In the genomic region with DNA sequence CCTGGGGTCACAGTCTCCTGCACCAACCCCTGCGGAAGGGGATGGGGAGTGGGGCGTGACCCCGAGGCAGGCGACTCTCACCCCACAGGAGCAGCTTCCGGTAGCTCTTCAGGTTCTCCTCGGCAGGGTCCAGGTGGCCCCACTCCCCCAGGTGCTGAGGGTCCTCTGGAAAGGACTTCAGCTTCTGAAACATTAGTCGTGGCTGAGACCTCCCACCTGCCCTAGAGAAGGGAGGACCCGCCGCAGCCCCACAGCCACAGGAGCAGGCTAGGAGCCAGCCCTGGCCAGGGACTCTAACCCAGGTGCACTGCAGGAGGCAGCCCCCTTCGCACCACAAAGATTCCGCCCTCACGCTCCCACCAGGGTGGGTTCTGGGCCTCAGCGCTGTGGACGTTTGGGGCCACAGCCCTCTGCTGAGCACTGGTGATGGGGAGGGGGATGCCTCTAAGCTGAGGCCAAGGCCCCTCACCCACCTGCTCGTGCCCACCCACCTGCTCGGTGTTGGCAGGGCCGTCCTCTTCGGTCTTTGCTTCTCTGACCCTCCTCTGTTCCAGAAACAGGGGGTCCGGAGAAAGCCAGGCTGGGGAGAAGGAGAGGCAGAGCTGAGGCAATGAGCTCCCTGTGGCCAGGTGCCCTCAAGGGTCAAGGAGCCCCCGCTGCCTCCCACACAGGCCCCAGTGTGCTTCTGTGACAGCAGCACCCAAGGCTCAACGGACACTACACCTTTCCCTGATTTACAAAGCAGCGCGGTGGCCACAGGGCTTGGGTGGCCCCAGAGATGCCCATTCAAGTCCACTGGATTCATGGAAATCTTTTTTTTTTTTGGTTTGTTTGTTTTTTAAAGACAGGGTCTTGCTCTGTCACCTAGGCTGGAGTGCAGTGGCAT, we compare ENCODE assay signal across 35 cellular contexts. TPM values are rescaled to one million over a fixed set of nuclear protein-coding genes. Genes with fewer than 3 reads are reported as not detected.
"Had no signal": no experiment of that assay in that cellular context is flagged by ENCODE, and none has a peak within 500 bp of the region (broad histone marks: within the 10 kb centered on the region; RNA-seq: fewer than 3 reads in every experiment).

No MANE protein-coding gene starts in this region.

- H3K27ac ChIP-seq: ascending aorta, breast epithelium, cardiac muscle cell, coronary artery, dorsolateral prefrontal cortex, esophagus squamous epithelium, gastroesophageal sphincter, WERI-Rb-1 had no signal

- H3K4me1 ChIP-seq: ascending aorta, breast epithelium, esophagus squamous epithelium, gastroesophageal sphincter had no signal

- H3K27me3 ChIP-seq: ascending aorta, breast epithelium, cardiac muscle cell, dorsolateral prefrontal cortex, esophagus squamous epithelium, gastroesophageal sphincter had no signal

- ATAC-seq: activated CD4-positive, alpha-beta T cell treated with anti-CD3 and anti-CD28 coated beads for 36 hours; activated naive CD4-positive, alpha-beta T cell treated with anti-CD3 and anti-CD28 coated beads, Interleukin-2, amount 50 U/mL, for 72 hours; activated T-cell treated with anti-CD3 and anti-CD28 coated beads, Interleukin-2, amount 50 U/mL, for 72 hours; effector memory CD8-positive, alpha-beta T cell; gastroesophageal sphincter; T-helper 17 cell had no signal

- DNase-seq: activated B cell treated with CpG ODN at 0.5 μM for 24 hours; activated CD4-positive, alpha-beta memory T cell treated with anti-CD3 and anti-CD28 coated beads, Interleukin-2, amount 10 ng/mL, durations not matched to agents 7 days and 5 days; activated CD4-positive, alpha-beta T cell treated with anti-CD3 and anti-CD28 coated beads for 36 hours; activated CD4-positive, alpha-beta T cell treated with anti-CD3 and anti-CD28 coated beads, Interleukin-2, amount 10 ng/mL, durations not matched to agents 24 days and 14 days; activated CD4-positive, alpha-beta T cell treated with anti-CD3 and anti-CD28 coated beads, Interleukin-2, amount 50 U/mL, for 4 hours; activated CD4-positive, CD25-positive, alpha-beta regulatory T cell treated with anti-CD3 and anti-CD28 coated beads, Interleukin-2, amount 50 U/mL, for 72 hours; activated CD8-positive, alpha-beta memory T cell treated with anti-CD3 and anti-CD28 coated beads, Interleukin-2, amount 50 U/mL, for 48 hours; activated gamma-delta T cell; activated naive CD4-positive, alpha-beta T cell; activated naive CD4-positive, alpha-beta T cell treated with anti-CD3 and anti-CD28 coated beads, Interleukin-2, amount 10 ng/mL, durations not matched to agents 7 days and 5 days; activated naive CD8-positive, alpha-beta T cell treated with anti-CD3 and anti-CD28 coated beads, Interleukin-2, amount 10 ng/mL, durations not matched to agents 7 days and 5 days; activated T-cell treated with anti-CD3 and anti-CD28 coated beads for 4 hours; activated T-cell treated with anti-CD3 and anti-CD28 coated beads, Interleukin-2, amount 50 U/mL, for 24 hours; activated T-cell treated with anti-CD3 and anti-CD28 coated beads, Interleukin-2, amount 50 U/mL, for 72 hours; central memory CD4-positive, alpha-beta T cell; cerebellar nuclear complex; dorsolateral prefrontal cortex; effector CD4-positive, alpha-beta T cell; effector memory CD8-positive, alpha-beta T cell; erythroblast; esophagus squamous epithelium; foreskin melanocyte; T-helper 1 cell; T-helper 17 cell; T1000; WERI-Rb-1 had no signal

- H3K4me3 ChIP-seq: ascending aorta, cardiac muscle cell, coronary artery, dorsolateral prefrontal cortex, esophagus squamous epithelium, gastroesophageal sphincter had no signal

RNA-seq across cellular contexts. Expression of a gene that starts 28.0 kb away (rescaled TPM):
- total RNA-seq: activated CD4-positive, alpha-beta memory T cell treated with anti-CD3 and anti-CD28 coated beads, Interleukin-2, amount 10 ng/mL, durations not matched to agents 7 days and 5 days; activated CD4-positive, alpha-beta T cell treated with anti-CD3 and anti-CD28 coated beads, Interleukin-2, amount 10 ng/mL, durations not matched to agents 24 days and 14 days had no signal

RNA-seq across cellular contexts. Expression of a gene that starts 53.2 kb away (rescaled TPM):
- total RNA-seq: activated B cell treated with CpG ODN at 0.5 μM for 24 hours; activated CD4-positive, alpha-beta memory T cell treated with anti-CD3 and anti-CD28 coated beads, Interleukin-2, amount 10 ng/mL, durations not matched to agents 7 days and 5 days; activated CD4-positive, alpha-beta T cell treated with anti-CD3 and anti-CD28 coated beads for 36 hours; activated CD4-positive, alpha-beta T cell treated with anti-CD3 and anti-CD28 coated beads, Interleukin-2, amount 10 ng/mL, durations not matched to agents 24 days and 14 days; activated naive CD4-positive, alpha-beta T cell treated with anti-CD3 and anti-CD28 coated beads, Interleukin-2, amount 50 U/mL, for 72 hours; activated naive CD8-positive, alpha-beta T cell treated with anti-CD3 and anti-CD28 coated beads, Interleukin-2, amount 10 ng/mL, durations not matched to agents 7 days and 5 days; activated T-cell treated with anti-CD3 and anti-CD28 coated beads, Interleukin-2, amount 50 U/mL, for 72 hours; ascending aorta; fibroblast of lung; fibroblast of villous mesenchyme; gastroesophageal sphincter; glomerular endothelial cell; T-helper 17 cell had no signal
- polyA plus RNA-seq: fibroblast of lung had no signal
